Comparison of ENCODE assay signal across 19 cellular contexts in genomic region chr10:77827383-77827782, GRCh38.
"Had no signal": no experiment of that assay in that cellular context is flagged by ENCODE, and none has a peak within 500 bp of the region (broad histone marks: within the 10 kb centered on the region; RNA-seq: fewer than 3 reads in every experiment).

No MANE protein-coding gene starts in this region.

- H3K4me2 ChIP-seq: hepatocyte had no signal

- H3K36me3 Mint-ChIP-seq: activated naive CD8-positive, alpha-beta T cell; memory B cell; stimulated activated naive B cell treated with anti-CD40 and anti-IgM and Interleukin-4, amounts not matched to agents 10 μg/mL and 1 μg/mL and 100 μg/mL, for 72 hours had no signal

- H3K9me3 ChIP-seq: left lung, mucosa of descending colon, pancreas, transverse colon had no signal

- ATAC-seq: activated T-cell treated with anti-CD3 and anti-CD28 coated beads, Interleukin-2, amount 50 U/mL, for 72 hours; left lung; mucosa of descending colon; naive thymus-derived CD4-positive, alpha-beta T cell; pancreas; stimulated activated naive B cell treated with anti-CD40 and anti-IgM and Interleukin-4, amounts not matched to agents 10 μg/mL and 1 μg/mL and 100 μg/mL, for 72 hours had no signal

- H3K4me1 Mint-ChIP-seq: endodermal cell, memory B cell had no signal

- H3K9me3 Mint-ChIP-seq: activated T-cell treated with anti-CD3 and anti-CD28 coated beads, Interleukin-2, amount 50 U/mL, for 72 hours; endodermal cell; memory B cell; naive thymus-derived CD4-positive, alpha-beta T cell; stimulated activated naive B cell treated with anti-CD40 and anti-IgM and Interleukin-4, amounts not matched to agents 10 μg/mL and 1 μg/mL and 100 μg/mL, for 72 hours had no signal

- H3K4me3 ChIP-seq: hepatocyte, left lung, mucosa of descending colon, pancreas, transverse colon had no signal

- H3K27ac ChIP-seq: hepatocyte, left lung, pancreas, transverse colon had no signal

- H3K4me3 Mint-ChIP-seq: activated naive CD8-positive, alpha-beta T cell; activated T-cell treated with anti-CD3 and anti-CD28 coated beads, Interleukin-2, amount 50 U/mL, for 72 hours; endodermal cell; memory B cell; naive thymus-derived CD4-positive, alpha-beta T cell; stimulated activated naive B cell treated with anti-CD40 and anti-IgM and Interleukin-4, amounts not matched to agents 10 μg/mL and 1 μg/mL and 100 μg/mL, for 72 hours had no signal

- H3K27me3 Mint-ChIP-seq: activated naive CD8-positive, alpha-beta T cell; memory B cell; naive thymus-derived CD4-positive, alpha-beta T cell; stimulated activated naive B cell treated with anti-CD40 and anti-IgM and Interleukin-4, amounts not matched to agents 10 μg/mL and 1 μg/mL and 100 μg/mL, for 72 hours had no signal

- DNase-seq: activated CD8-positive, alpha-beta memory T cell treated with anti-CD3 and anti-CD28 coated beads, Interleukin-2, amount 50 U/mL, for 48 hours; activated gamma-delta T cell treated with Interleukin-2 at 50 U/mL for 16 hours; activated T-cell treated with anti-CD3 and anti-CD28 coated beads, Interleukin-2, amount 50 U/mL, for 72 hours; cerebellar nuclear complex; dermis blood vessel endothelial cell; endodermal cell; left lung; mucosa of descending colon; naive thymus-derived CD4-positive, alpha-beta T cell; pancreas; stimulated activated CD4-positive, alpha-beta T cell treated with anti-CD3 and anti-CD28 coated beads, Interleukin-2, amount 100 ng/mL, for 48 hours; stimulated activated naive B cell treated with anti-CD40 and anti-IgM and Interleukin-4, amounts not matched to agents 10 μg/mL and 1 μg/mL and 100 μg/mL, for 72 hours; substantia nigra; T1000; transverse colon had no signal

- FAIRE-seq: keratinocyte, pancreas had no signal

- H3K27ac Mint-ChIP-seq: activated naive CD8-positive, alpha-beta T cell; activated T-cell treated with anti-CD3 and anti-CD28 coated beads, Interleukin-2, amount 50 U/mL, for 72 hours; endodermal cell; memory B cell; naive thymus-derived CD4-positive, alpha-beta T cell; stimulated activated naive B cell treated with anti-CD40 and anti-IgM and Interleukin-4, amounts not matched to agents 10 μg/mL and 1 μg/mL and 100 μg/mL, for 72 hours had no signal

- H3K4me1 ChIP-seq: left lung, pancreas, transverse colon had no signal
